In the genomic region with DNA sequence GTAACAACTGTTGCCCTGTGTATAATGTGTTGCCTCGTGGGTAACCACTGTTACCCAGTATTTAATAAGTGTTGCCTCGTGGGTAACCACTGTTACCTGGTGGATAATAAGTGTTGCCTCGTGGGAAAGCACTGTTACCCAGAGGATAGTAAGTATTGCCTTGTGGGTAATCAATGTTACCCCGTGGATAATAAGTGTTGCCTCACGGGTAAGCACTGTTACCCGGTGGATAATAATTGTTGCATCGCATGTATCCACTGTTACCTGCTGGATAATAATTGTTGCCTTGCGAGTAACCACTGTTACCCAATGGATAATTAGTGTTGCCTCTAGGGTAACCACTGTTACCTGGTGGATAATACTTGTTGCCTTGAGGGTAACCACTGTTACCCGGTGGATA, we compare ENCODE assay signal across 1 cellular context.
TF ChIP-seq lines count a peak whose summit lies in the region.

No MANE protein-coding gene starts in this region.

TF ChIP-seq in GM12878, 131 proteins besides CTCF, POLR2A, EP300 and RAD21 (continued from another document):
- TF ChIP-seq JUND (IDR thresholded peaks at IDR 0.05; ENCODE audit: low read depth, low read length) (no peak), SIN3A (IDR thresholded peaks at IDR 0.05; ENCODE audit: low read depth, low read length) (no peak), NR2C2 (IDR thresholded peaks at IDR 0.05; ENCODE audit: borderline replicate concordance, control insufficient read depth, insufficient read length, low read depth) (no peak), SUPT20H (IDR thresholded peaks at IDR 0.05; ENCODE audit: borderline replicate concordance, control insufficient read depth, low read depth, low read length) (no peak), ZNF217 (IDR thresholded peaks at IDR 0.05) (peak; percentile 19; the same call in 1 of the 2 replicates), HCFC1 (IDR thresholded peaks at IDR 0.05; ENCODE audit: low read length) (no peak), RCOR1 (conservative IDR thresholded peaks at IDR 0.05; ENCODE audit: low read depth, low read length) (no peak), BMI1 (IDR thresholded peaks at IDR 0.05; ENCODE audit: borderline replicate concordance) (no peak), NR2F1 (conservative IDR thresholded peaks at IDR 0.05) (0 out of 2 replicates have a peak, but pooled peaks have one; percentile 7), RUNX3 (IDR thresholded peaks at IDR 0.05; ENCODE audit: low read length) (no peak), MEF2B (IDR thresholded peaks at IDR 0.05; ENCODE audit: partially characterized antibody, poor library complexity, severe bottlenecking) (no peak), ZBTB33 (IDR thresholded peaks at IDR 0.05) (no peak), YY1 (IDR thresholded peaks at IDR 0.05; ENCODE audit: low read depth, low read length) (no peak), SMC3 (IDR thresholded peaks at IDR 0.05; ENCODE audit: borderline replicate concordance, low read length) (no peak), TAF1 (IDR thresholded peaks at IDR 0.05; ENCODE audit: borderline replicate concordance, low read depth, low read length) (no peak), POU2F2 (IDR thresholded peaks at IDR 0.05; ENCODE audit: borderline replicate concordance, low read depth, low read length) (0 out of 3 replicates have a peak, but pooled peaks have one; percentile 9), NFXL1 (IDR thresholded peaks at IDR 0.05; ENCODE audit: borderline replicate concordance) (0 out of 2 replicates have a peak, but pooled peaks have one; percentile 8), SREBF2 (IDR thresholded peaks at IDR 0.05; ENCODE audit: low read length) (no peak), KDM1A (IDR thresholded peaks at IDR 0.05; ENCODE audit: borderline replicate concordance) (no peak), ZNF24 (IDR thresholded peaks at IDR 0.05) (peak; percentile 91)
- TF ChIP-seq, protein P1, sequence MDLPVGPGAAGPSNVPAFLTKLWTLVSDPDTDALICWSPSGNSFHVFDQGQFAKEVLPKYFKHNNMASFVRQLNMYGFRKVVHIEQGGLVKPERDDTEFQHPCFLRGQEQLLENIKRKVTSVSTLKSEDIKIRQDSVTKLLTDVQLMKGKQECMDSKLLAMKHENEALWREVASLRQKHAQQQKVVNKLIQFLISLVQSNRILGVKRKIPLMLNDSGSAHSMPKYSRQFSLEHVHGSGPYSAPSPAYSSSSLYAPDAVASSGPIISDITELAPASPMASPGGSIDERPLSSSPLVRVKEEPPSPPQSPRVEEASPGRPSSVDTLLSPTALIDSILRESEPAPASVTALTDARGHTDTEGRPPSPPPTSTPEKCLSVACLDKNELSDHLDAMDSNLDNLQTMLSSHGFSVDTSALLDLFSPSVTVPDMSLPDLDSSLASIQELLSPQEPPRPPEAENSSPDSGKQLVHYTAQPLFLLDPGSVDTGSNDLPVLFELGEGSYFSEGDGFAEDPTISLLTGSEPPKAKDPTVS (IDR thresholded peaks at IDR 0.05; ENCODE audit: low read depth, low read length), result no peak
- TF ChIP-seq, protein P2, sequence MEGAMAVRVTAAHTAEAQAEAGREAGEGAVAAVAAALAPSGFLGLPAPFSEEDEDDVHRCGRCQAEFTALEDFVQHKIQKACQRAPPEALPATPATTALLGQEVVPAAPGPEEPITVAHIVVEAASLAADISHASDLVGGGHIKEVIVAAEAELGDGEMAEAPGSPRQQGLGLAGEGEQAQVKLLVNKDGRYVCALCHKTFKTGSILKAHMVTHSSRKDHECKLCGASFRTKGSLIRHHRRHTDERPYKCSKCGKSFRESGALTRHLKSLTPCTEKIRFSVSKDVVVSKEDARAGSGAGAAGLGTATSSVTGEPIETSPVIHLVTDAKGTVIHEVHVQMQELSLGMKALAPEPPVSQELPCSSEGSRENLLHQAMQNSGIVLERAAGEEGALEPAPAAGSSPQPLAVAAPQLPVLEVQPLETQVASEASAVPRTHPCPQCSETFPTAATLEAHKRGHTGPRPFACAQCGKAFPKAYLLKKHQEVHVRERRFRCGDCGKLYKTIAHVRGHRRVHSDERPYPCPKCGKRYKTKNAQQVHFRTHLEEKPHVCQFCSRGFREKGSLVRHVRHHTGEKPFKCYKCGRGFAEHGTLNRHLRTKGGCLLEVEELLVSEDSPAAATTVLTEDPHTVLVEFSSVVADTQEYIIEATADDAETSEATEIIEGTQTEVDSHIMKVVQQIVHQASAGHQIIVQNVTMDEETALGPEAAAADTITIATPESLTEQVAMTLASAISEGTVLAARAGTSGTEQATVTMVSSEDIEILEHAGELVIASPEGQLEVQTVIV (IDR thresholded peaks at IDR 0.05; ENCODE audit: borderline replicate concordance, partially characterized antibody), result no peak
- TF ChIP-seq, protein P3, sequence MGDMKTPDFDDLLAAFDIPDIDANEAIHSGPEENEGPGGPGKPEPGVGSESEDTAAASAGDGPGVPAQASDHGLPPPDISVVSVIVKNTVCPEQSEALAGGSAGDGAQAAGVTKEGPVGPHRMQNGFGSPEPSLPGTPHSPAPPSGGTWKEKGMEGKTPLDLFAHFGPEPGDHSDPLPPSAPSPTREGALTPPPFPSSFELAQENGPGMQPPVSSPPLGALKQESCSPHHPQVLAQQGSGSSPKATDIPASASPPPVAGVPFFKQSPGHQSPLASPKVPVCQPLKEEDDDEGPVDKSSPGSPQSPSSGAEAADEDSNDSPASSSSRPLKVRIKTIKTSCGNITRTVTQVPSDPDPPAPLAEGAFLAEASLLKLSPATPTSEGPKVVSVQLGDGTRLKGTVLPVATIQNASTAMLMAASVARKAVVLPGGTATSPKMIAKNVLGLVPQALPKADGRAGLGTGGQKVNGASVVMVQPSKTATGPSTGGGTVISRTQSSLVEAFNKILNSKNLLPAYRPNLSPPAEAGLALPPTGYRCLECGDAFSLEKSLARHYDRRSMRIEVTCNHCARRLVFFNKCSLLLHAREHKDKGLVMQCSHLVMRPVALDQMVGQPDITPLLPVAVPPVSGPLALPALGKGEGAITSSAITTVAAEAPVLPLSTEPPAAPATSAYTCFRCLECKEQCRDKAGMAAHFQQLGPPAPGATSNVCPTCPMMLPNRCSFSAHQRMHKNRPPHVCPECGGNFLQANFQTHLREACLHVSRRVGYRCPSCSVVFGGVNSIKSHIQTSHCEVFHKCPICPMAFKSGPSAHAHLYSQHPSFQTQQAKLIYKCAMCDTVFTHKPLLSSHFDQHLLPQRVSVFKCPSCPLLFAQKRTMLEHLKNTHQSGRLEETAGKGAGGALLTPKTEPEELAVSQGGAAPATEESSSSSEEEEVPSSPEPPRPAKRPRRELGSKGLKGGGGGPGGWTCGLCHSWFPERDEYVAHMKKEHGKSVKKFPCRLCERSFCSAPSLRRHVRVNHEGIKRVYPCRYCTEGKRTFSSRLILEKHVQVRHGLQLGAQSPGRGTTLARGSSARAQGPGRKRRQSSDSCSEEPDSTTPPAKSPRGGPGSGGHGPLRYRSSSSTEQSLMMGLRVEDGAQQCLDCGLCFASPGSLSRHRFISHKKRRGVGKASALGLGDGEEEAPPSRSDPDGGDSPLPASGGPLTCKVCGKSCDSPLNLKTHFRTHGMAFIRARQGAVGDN (IDR thresholded peaks at IDR 0.05), result no peak
- TF ChIP-seq, protein P4, sequence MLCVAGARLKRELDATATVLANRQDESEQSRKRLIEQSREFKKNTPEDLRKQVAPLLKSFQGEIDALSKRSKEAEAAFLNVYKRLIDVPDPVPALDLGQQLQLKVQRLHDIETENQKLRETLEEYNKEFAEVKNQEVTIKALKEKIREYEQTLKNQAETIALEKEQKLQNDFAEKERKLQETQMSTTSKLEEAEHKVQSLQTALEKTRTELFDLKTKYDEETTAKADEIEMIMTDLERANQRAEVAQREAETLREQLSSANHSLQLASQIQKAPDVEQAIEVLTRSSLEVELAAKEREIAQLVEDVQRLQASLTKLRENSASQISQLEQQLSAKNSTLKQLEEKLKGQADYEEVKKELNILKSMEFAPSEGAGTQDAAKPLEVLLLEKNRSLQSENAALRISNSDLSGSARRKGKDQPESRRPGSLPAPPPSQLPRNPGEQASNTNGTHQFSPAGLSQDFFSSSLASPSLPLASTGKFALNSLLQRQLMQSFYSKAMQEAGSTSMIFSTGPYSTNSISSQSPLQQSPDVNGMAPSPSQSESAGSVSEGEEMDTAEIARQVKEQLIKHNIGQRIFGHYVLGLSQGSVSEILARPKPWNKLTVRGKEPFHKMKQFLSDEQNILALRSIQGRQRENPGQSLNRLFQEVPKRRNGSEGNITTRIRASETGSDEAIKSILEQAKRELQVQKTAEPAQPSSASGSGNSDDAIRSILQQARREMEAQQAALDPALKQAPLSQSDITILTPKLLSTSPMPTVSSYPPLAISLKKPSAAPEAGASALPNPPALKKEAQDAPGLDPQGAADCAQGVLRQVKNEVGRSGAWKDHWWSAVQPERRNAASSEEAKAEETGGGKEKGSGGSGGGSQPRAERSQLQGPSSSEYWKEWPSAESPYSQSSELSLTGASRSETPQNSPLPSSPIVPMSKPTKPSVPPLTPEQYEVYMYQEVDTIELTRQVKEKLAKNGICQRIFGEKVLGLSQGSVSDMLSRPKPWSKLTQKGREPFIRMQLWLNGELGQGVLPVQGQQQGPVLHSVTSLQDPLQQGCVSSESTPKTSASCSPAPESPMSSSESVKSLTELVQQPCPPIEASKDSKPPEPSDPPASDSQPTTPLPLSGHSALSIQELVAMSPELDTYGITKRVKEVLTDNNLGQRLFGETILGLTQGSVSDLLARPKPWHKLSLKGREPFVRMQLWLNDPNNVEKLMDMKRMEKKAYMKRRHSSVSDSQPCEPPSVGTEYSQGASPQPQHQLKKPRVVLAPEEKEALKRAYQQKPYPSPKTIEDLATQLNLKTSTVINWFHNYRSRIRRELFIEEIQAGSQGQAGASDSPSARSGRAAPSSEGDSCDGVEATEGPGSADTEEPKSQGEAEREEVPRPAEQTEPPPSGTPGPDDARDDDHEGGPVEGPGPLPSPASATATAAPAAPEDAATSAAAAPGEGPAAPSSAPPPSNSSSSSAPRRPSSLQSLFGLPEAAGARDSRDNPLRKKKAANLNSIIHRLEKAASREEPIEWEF (IDR thresholded peaks at IDR 0.05; ENCODE audit: insufficient replicate concordance, low read depth, low read length), result no peak
